23 cellular contexts compared by ENCODE assay signal in genomic region chr2:32887125-32887524, GRCh38.
"Had no signal": no experiment of that assay in that cellular context is flagged by ENCODE, and none has a peak within 500 bp of the region (broad histone marks: within the 10 kb centered on the region; RNA-seq: fewer than 3 reads in every experiment).

No MANE protein-coding gene starts in this region.

- H3K36me3 Mint-ChIP-seq: natural killer cell treated with Interleukin-12 subunit alpha and Interleukin-12 subunit beta and Interleukin-15 and Interleukin-18, amount 100 ng/mL, for 72 hours; type B pancreatic cell had no signal

- H3K9me3 Mint-ChIP-seq: natural killer cell treated with Interleukin-12 subunit alpha and Interleukin-12 subunit beta and Interleukin-15 and Interleukin-18, amount 100 ng/mL, for 72 hours had no signal

- H3K27me3 ChIP-seq: hepatocyte, ovary, right atrium auricular region, tibial nerve, uterus had no signal

- H3K4me1 ChIP-seq: left ventricle myocardium inferior, right atrium auricular region, tibial nerve, uterus had no signal

- H2AFZ ChIP-seq: hepatocyte had no signal

- H3K27ac ChIP-seq: hepatocyte, left ventricle myocardium inferior, ovary, right atrium auricular region, skin epidermis, tibial nerve, uterus had no signal

- H3K27me3 Mint-ChIP-seq: progenitor cell of endocrine pancreas; stimulated activated naive B cell treated with anti-CD40 and anti-IgM and Interleukin-4, amounts not matched to agents 10 μg/mL and 1 μg/mL and 100 μg/mL, for 72 hours; type B pancreatic cell had no signal

- H3K4me2 ChIP-seq: hepatocyte had no signal

- H3K4me1 Mint-ChIP-seq: naive B cell; stimulated activated naive B cell treated with anti-CD40 and anti-IgM and Interleukin-4, amounts not matched to agents 10 μg/mL and 1 μg/mL and 100 μg/mL, for 72 hours had no signal

- H3K36me3 ChIP-seq: left ventricle myocardium inferior, ovary, right atrium auricular region, tibial nerve, uterus had no signal

- H3K79me2 ChIP-seq: hepatocyte had no signal

- H3K9me3 ChIP-seq: ovary, right atrium auricular region, uterus had no signal

- H3K27ac Mint-ChIP-seq: mesothelial cell of epicardium; naive B cell; natural killer cell treated with Interleukin-12 subunit alpha and Interleukin-12 subunit beta and Interleukin-15 and Interleukin-18, amount 100 ng/mL, for 72 hours; progenitor cell of endocrine pancreas; stimulated activated naive B cell treated with anti-CD40 and anti-IgM and Interleukin-4, amounts not matched to agents 10 μg/mL and 1 μg/mL and 100 μg/mL, for 72 hours; type B pancreatic cell had no signal

- ATAC-seq: sciatic nerve; stimulated activated naive B cell treated with anti-CD40 and anti-IgM and Interleukin-4, amounts not matched to agents 10 μg/mL and 1 μg/mL and 100 μg/mL, for 72 hours; stimulated activated naive CD8-positive, alpha-beta T cell treated with anti-CD3 and anti-CD28 coated beads, Interleukin-15, Interleukin-2, amounts not matched to agents 100 U/mL and 50 U/mL, for 24 hours had no signal

- DNase-seq: islet precursor cell; left ventricle myocardium inferior; mesendoderm; naive B cell; ovary; stimulated activated CD4-positive, alpha-beta T cell treated with anti-CD3 and anti-CD28 coated beads, Interleukin-12 subunit alpha, Interleukin-12 subunit beta, amount 100 ng/mL, for 4 hours; stimulated activated CD4-positive, alpha-beta T cell treated with anti-CD3 and anti-CD28 coated beads, Interleukin-15, amount 100 ng/mL, for 24 hours; stimulated activated CD4-positive, alpha-beta T cell treated with anti-CD3 and anti-CD28 coated beads, Interleukin-2, amount 100 ng/mL, for 24 hours; stimulated activated CD4-positive, alpha-beta T cell treated with anti-CD3 and anti-CD28 coated beads, Interleukin-4, amount 100 ng/mL, for 1 hour; stimulated activated naive B cell treated with anti-CD40 and anti-IgM and Interleukin-4, amounts not matched to agents 10 μg/mL and 1 μg/mL and 100 μg/mL, for 72 hours; stimulated activated naive CD8-positive, alpha-beta T cell treated with anti-CD3 and anti-CD28 coated beads, Interleukin-15, Interleukin-2, amounts not matched to agents 100 U/mL and 50 U/mL, for 24 hours; substantia nigra; uterus had no signal

- H3K4me3 Mint-ChIP-seq: mesothelial cell of epicardium; naive B cell; natural killer cell treated with Interleukin-12 subunit alpha and Interleukin-12 subunit beta and Interleukin-15 and Interleukin-18, amount 100 ng/mL, for 72 hours; stimulated activated naive B cell treated with anti-CD40 and anti-IgM and Interleukin-4, amounts not matched to agents 10 μg/mL and 1 μg/mL and 100 μg/mL, for 72 hours; type B pancreatic cell had no signal

- H3K4me3 ChIP-seq: hepatocyte, left ventricle myocardium inferior, lung, ovary, right atrium auricular region, skin epidermis, tibial nerve, uterus had no signal
